Comparison of ENCODE assay signal across 1 cellular context in the genomic region with DNA sequence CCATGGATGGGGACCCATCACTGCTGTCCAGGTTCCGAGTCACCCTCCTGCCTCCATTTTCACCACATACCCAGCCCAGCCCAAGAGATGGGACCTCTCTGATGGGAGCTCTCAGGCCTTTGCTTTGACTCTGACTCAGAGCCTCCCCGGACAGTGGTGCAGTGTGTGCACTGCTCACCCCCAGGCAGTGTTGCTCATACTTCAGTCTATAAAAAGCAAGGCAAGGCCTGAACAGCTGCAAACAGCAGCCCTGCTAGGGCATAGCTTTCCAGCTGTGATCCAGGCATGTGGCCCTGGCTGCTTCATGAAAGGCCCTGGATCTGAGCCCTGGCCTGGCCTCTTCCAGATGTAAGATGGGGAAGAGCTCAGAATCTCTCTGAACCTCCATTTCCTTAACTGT.
TF ChIP-seq lines count a peak whose summit lies in the region.

No MANE protein-coding gene starts in this region.

TF ChIP-seq in SK-N-SH, 30 proteins besides CTCF, POLR2A, EP300 and RAD21 (continued from another document):
- TF ChIP-seq TCF12 (IDR thresholded peaks at IDR 0.05) (no peak), GABPA (IDR thresholded peaks at IDR 0.05; ENCODE audit: low read depth) (no peak)
- TF ChIP-seq, protein P1, sequence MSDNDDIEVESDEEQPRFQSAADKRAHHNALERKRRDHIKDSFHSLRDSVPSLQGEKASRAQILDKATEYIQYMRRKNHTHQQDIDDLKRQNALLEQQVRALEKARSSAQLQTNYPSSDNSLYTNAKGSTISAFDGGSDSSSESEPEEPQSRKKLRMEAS (IDR thresholded peaks at IDR 0.05; ENCODE audit: low read depth): no peak
- TF ChIP-seq, protein P2, sequence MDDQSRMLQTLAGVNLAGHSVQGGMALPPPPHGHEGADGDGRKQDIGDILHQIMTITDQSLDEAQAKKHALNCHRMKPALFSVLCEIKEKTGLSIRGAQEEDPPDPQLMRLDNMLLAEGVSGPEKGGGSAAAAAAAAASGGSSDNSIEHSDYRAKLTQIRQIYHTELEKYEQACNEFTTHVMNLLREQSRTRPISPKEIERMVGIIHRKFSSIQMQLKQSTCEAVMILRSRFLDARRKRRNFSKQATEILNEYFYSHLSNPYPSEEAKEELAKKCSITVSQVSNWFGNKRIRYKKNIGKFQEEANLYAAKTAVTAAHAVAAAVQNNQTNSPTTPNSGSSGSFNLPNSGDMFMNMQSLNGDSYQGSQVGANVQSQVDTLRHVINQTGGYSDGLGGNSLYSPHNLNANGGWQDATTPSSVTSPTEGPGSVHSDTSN (IDR thresholded peaks at IDR 0.05): no peak
- TF ChIP-seq, protein P3, sequence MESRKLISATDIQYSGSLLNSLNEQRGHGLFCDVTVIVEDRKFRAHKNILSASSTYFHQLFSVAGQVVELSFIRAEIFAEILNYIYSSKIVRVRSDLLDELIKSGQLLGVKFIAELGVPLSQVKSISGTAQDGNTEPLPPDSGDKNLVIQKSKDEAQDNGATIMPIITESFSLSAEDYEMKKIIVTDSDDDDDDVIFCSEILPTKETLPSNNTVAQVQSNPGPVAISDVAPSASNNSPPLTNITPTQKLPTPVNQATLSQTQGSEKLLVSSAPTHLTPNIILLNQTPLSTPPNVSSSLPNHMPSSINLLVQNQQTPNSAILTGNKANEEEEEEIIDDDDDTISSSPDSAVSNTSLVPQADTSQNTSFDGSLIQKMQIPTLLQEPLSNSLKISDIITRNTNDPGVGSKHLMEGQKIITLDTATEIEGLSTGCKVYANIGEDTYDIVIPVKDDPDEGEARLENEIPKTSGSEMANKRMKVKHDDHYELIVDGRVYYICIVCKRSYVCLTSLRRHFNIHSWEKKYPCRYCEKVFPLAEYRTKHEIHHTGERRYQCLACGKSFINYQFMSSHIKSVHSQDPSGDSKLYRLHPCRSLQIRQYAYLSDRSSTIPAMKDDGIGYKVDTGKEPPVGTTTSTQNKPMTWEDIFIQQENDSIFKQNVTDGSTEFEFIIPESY (IDR thresholded peaks at IDR 0.05; ENCODE audit: borderline replicate concordance, low read depth): no peak
TF ChIP-seq in SK-N-SH: peak in this region for 0.
